21 cellular contexts compared by ENCODE assay signal in genomic region chr22:35135165-35135564, GRCh38.
DNase-seq lines count a peak whose midpoint lies in the region; ATAC-seq and TF ChIP-seq lines count a peak whose summit lies in the region.
"Had no signal": no experiment of that assay in that cellular context is flagged by ENCODE, and none has a peak within 500 bp of the region (broad histone marks: within the 10 kb centered on the region; RNA-seq: fewer than 3 reads in every experiment).

No MANE protein-coding gene starts in this region.

- peaks cover 35% of the 10 kb centered on the region for H3K4me1 ChIP-seq in HUES6 (ENCODE audit: control insufficient read depth, insufficient read depth, low read length)
- H3K4me1 ChIP-seq: breast epithelium, HAP-1, lower lobe of right lung, spleen, upper lobe of right lung had no signal

- peak; percentile 62 for ATAC-seq in GM18511 (IDR thresholded peaks at IDR 0.05; ENCODE audit: unreplicated experiment)
- ATAC-seq in GM18505 (IDR thresholded peaks at IDR 0.05; ENCODE audit: unreplicated experiment), result no peak
- ATAC-seq: activated CD4-positive, CD25-positive, alpha-beta regulatory T cell treated with anti-CD3 and anti-CD28 coated beads, Interleukin-2, amount 50 U/mL, for 24 hours; lower lobe of right lung; stimulated activated naive CD8-positive, alpha-beta T cell treated with anti-CD3 and anti-CD28 coated beads, Interleukin-15, amount 100 ng/mL, for 72 hours; upper lobe of right lung had no signal

- H3K36me3 Mint-ChIP-seq in neural crest cell (ENCODE audit: low read depth), result no peaks in the 10 kb centered on the region
- H3K36me3 Mint-ChIP-seq: activated naive CD8-positive, alpha-beta T cell; CD8-positive, alpha-beta memory T cell had no signal

- no peak for TF ChIP-seq POLR2A in GM18505 (IDR thresholded peaks at IDR 0.05; ENCODE audit: borderline replicate concordance, extremely low read depth, insufficient read depth, insufficient read length)

- peak overlapping the region; percentile 6; the same call in 1 of the 2 replicates for H3K4me3 ChIP-seq in HUES6 (ENCODE audit: low read depth, low read length)
- H3K4me3 ChIP-seq: breast epithelium, HAP-1, lower lobe of right lung, spleen, upper lobe of right lung had no signal

- peaks cover 14% of the 10 kb centered on the region for H3K27me3 Mint-ChIP-seq in neural crest cell (ENCODE audit: low read depth)

- peaks cover 5% of the 10 kb centered on the region for H3K4me1 Mint-ChIP-seq in neural crest cell
- H3K4me1 Mint-ChIP-seq: CD8-positive, alpha-beta memory T cell had no signal

- no peak overlapping the region for H3K27ac ChIP-seq in HUES6 (ENCODE audit: low read depth, low read length)
- H3K27ac ChIP-seq: breast epithelium, lower lobe of right lung, spleen, upper lobe of right lung had no signal

- H3K27me3 ChIP-seq in HUES6 (ENCODE audit: control insufficient read depth, insufficient read depth, low read length), result peaks cover 91% of the 10 kb centered on the region; the same call in 1 of the 2 replicates

- H3K9me3 ChIP-seq in HUES6 (ENCODE audit: control insufficient read depth, insufficient read depth, low read depth, low read length), result no peaks in the 10 kb centered on the region
- H3K9me3 ChIP-seq: breast epithelium, HAP-1, lower lobe of right lung, spleen, upper lobe of right lung had no signal

- no peaks in the 10 kb centered on the region for H3K36me3 ChIP-seq in HUES6 (ENCODE audit: control insufficient read depth, insufficient read depth, low read length)
- H3K36me3 ChIP-seq: breast epithelium, HAP-1, lower lobe of right lung, spleen, upper lobe of right lung had no signal

- no peaks in the 10 kb centered on the region for H3K9me3 Mint-ChIP-seq in neural crest cell
- H3K9me3 Mint-ChIP-seq: CD8-positive, alpha-beta memory T cell; stimulated activated naive CD8-positive, alpha-beta T cell treated with anti-CD3 and anti-CD28 coated beads, Interleukin-15, amount 100 ng/mL, for 72 hours had no signal

- H3K4me3 Mint-ChIP-seq in neural crest cell, result no peak overlapping the region
- H3K4me3 Mint-ChIP-seq: activated naive CD8-positive, alpha-beta T cell; CD8-positive, alpha-beta memory T cell; stimulated activated naive CD8-positive, alpha-beta T cell treated with anti-CD3 and anti-CD28 coated beads, Interleukin-15, amount 100 ng/mL, for 72 hours had no signal

- H3K27ac Mint-ChIP-seq in neural crest cell (ENCODE audit: unreplicated experiment), result peak overlapping the region; percentile 75
- H3K27ac Mint-ChIP-seq: activated naive CD8-positive, alpha-beta T cell; stimulated activated naive CD8-positive, alpha-beta T cell treated with anti-CD3 and anti-CD28 coated beads, Interleukin-15, amount 100 ng/mL, for 72 hours had no signal

- DNase-seq in cerebellum (ENCODE audit: low spot score), result peak; percentile 52
- DNase-seq in neural crest cell (ENCODE audit: low read depth, low spot score), result no peak
- DNase-seq in DMS 273 (lab: John Stamatoyannopoulos, UW; ENCODE audit: unreplicated experiment), result no peak
- DNase-seq in stimulated activated naive CD4-positive, alpha-beta T cell (lab: John Stamatoyannopoulos, UW), result no peak
- DNase-seq in NCI-H2107 treated with DMSO at 0.1 percent for 48 hours (lab: John Stamatoyannopoulos, UW; ENCODE audit: unreplicated experiment), result no peak
- DNase-seq: CD8-positive, alpha-beta memory T cell; DMS79; lower lobe of right lung; NCI-H510A; occipital lobe; spleen; stimulated activated CD4-positive, alpha-beta T cell treated with anti-CD3 and anti-CD28 coated beads, Interleukin-4, amount 100 ng/mL, for 24 hours; stimulated activated naive CD8-positive, alpha-beta T cell treated with anti-CD3 and anti-CD28 coated beads, Interleukin-15, amount 100 ng/mL, for 72 hours; upper lobe of right lung had no signal

- no peak for TF ChIP-seq CTCF in neural crest cell (conservative IDR thresholded peaks at IDR 0.05)

- no peak overlapping the region for H3K9ac ChIP-seq in HUES6 (ENCODE audit: low read length)
